ENCODE assay signal across 8 cellular contexts in the genomic region with DNA sequence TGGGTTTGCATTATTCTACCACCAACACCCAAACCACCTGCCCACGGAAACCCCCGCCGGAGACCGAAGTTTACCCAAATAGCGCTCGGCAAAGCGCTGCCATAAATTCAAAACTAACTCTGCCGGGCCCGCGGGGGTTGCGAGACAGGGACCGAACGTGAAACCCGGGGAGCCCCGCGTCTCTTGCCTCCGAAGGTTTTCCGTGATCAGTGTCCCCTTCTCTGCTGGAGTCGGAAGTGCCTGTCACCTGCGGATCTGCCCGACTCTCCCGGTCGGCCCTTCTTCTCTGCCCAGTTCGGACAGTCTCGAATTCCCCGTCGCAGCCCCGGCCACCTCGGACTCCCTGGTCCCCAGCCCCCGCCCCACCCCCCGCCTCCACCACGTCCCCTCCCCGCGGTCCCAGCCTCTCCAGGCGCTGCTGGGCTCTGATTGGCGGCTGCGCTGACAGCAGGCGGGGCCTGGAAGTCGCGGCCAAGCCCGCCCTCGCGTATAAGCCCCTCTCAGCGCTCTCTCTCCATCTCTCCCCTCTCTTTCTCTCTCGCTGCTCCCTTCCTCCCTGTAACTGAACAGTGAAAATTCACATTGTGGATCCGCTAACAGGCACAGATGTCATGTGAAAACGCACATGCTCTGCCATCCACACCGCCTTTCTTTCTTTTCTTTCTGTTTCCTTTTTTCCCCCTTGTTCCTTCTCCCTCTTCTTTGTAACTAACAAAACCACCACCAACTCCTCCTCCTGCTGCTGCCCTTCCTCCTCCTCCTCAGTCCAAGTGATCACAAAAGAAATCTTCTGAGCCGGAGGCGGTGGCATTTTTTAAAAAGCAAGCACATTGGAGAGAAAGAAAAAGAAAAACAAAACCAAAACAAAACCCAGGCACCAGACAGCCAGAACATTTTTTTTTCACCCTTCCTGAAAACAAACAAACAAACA. TPM values are rescaled to one million over a fixed set of nuclear protein-coding genes. Genes with fewer than 3 reads are reported as not detected.
DNase-seq lines count a peak whose midpoint lies in the region; ATAC-seq, FAIRE-seq and TF ChIP-seq lines count a peak whose summit lies in the region.

A gene (plus strand): TSS at position 517 of the 931 bp plus-strand sequence. CDS start 642 bp downstream, outside the sequence.

- H3K27me3 ChIP-seq in GM23338 (ENCODE audit: insufficient read depth) (peaks cover 49% of the 10 kb centered on the region), WERI-Rb-1 (ENCODE audit: insufficient read depth, low read depth, severe bottlenecking) (no peaks in the 10 kb centered on the region), endothelial cell of umbilical vein (ENCODE audit: control insufficient read depth in 2 of 2, insufficient read depth in 2 of 2, low read length in 2 of 2) (peaks cover 34 to 58% of the 10 kb centered on the region in 2 experiments), mesenchymal stem cell (ENCODE audit: control insufficient read depth in 1 of 2, insufficient read depth in 1 of 2, low read length in 2 of 2) (peaks cover 48 to 61% of the 10 kb centered on the region in 2 experiments)

- H4K20me1 ChIP-seq in GM23338 (replicated peaks; ENCODE audit: insufficient read depth), result no peaks in the 10 kb centered on the region
- no peaks in the 10 kb centered on the region for H4K20me1 ChIP-seq in endothelial cell of umbilical vein (replicated peaks; ENCODE audit: control insufficient read depth, extremely low read depth, insufficient read depth, low read length)

- H3K9ac ChIP-seq in endothelial cell of umbilical vein (replicated peaks; ENCODE audit: extremely low read depth, insufficient read depth, low read length) (no peak within 1 kb of the TSS), mesenchymal stem cell (ENCODE audit: low read length) (peak within 1 kb of the TSS; percentile 65)

- H3K27ac ChIP-seq in GM23338 (ENCODE audit: low read depth) (no peak within 1 kb of the TSS), KOPT-K1 (ENCODE audit: low read depth, low read length, poor library complexity, severe bottlenecking) (peak within 1 kb of the TSS; percentile 69), WERI-Rb-1 (peak within 1 kb of the TSS; percentile 68), endothelial cell of umbilical vein (ENCODE audit: insufficient read depth, low read depth, low read length) (no peak within 1 kb of the TSS), mesenchymal stem cell (ENCODE audit: low read length, poor library complexity, severe bottlenecking) (no peak within 1 kb of the TSS)

- no peaks in the 10 kb centered on the region; the same call in 2 of the 3 replicates for H3K36me3 Mint-ChIP-seq in GM23338 (ENCODE audit: low read depth)

- peak within 1 kb of the TSS; percentile 92 for H2AFZ ChIP-seq in GM23338
- H2AFZ ChIP-seq in endothelial cell of umbilical vein (ENCODE audit: low read depth, low read length), result peak within 1 kb of the TSS; percentile 72
- H2AFZ ChIP-seq in mesenchymal stem cell (ENCODE audit: low read depth, low read length), result peak within 1 kb of the TSS; percentile 68

- no peak within 1 kb of the TSS for H4K8ac ChIP-seq in mesenchymal stem cell (ENCODE audit: low read length)

- H3K4ac ChIP-seq in mesenchymal stem cell (ENCODE audit: low read depth in 1 of 2, low read length in 2 of 2), result no peak within 1 kb of the TSS

- no peak within 1 kb of the TSS for H3K27ac Mint-ChIP-seq in GM23338

- H3K9me1 ChIP-seq in endothelial cell of umbilical vein (replicated peaks; ENCODE audit: control insufficient read depth, extremely low read depth, insufficient read depth, low read length), result no peaks in the 10 kb centered on the region

- H2BK120ac ChIP-seq in mesenchymal stem cell (ENCODE audit: low read depth, low read length), result no peak within 1 kb of the TSS

- H3K4me1 ChIP-seq in GM23338 (ENCODE audit: insufficient read depth) (peaks cover 53% of the 10 kb centered on the region), endothelial cell of umbilical vein (ENCODE audit: control insufficient read depth, extremely low read depth, insufficient read depth, low read length) (peaks cover 9% of the 10 kb centered on the region), mesenchymal stem cell (ENCODE audit: control insufficient read depth, insufficient read depth, low read depth, low read length) (peaks cover 23% of the 10 kb centered on the region)

- POLR2A ChIA-PET in endothelial cell of umbilical vein (lab: Charles Lee), result no interaction called here

- H2BK5ac ChIP-seq in mesenchymal stem cell (ENCODE audit: low read depth, low read length, poor library complexity, severe bottlenecking), result no peak within 1 kb of the TSS

- intact Hi-C loops in endothelial cell of umbilical vein (cut with micrococcal nuclease), result no loop called here

- H4K91ac ChIP-seq in mesenchymal stem cell (ENCODE audit: low read length), result no peak within 1 kb of the TSS

- peak; percentile 69 for ATAC-seq in GM23338
- peak; percentile 75 for ATAC-seq in stimulated activated naive CD8-positive, alpha-beta T cell treated with anti-CD3 and anti-CD28 coated beads, Interleukin-15, Interleukin-2, amounts not matched to agents 100 U/mL and 50 U/mL, for 24 hours

- H2AK5ac ChIP-seq in mesenchymal stem cell (ENCODE audit: low read length, severe bottlenecking), result no peak within 1 kb of the TSS

- H3K27me3 Mint-ChIP-seq in GM23338 (ENCODE audit: insufficient read depth, low read depth, poor library complexity), result peaks cover 43% of the 10 kb centered on the region

- no peaks in the 10 kb centered on the region for H3K9me2 ChIP-seq in GM23338 (ENCODE audit: insufficient read depth)

- H2BK12ac ChIP-seq in mesenchymal stem cell (ENCODE audit: low read length in 2 of 2), result no peak within 1 kb of the TSS

- H3K79me2 ChIP-seq in GM23338 (replicated peaks; ENCODE audit: insufficient read depth), result 0 out of 2 replicates have a peak, but pooled peaks cover 4% of the 10 kb centered on the region
- no peaks in the 10 kb centered on the region for H3K79me2 ChIP-seq in endothelial cell of umbilical vein (ENCODE audit: control insufficient read depth, insufficient read depth, low read length)

- H3K36me3 ChIP-seq in GM23338 (ENCODE audit: insufficient read depth) (no peaks in the 10 kb centered on the region), KOPT-K1 (ENCODE audit: insufficient read depth, low read length) (no peaks in the 10 kb centered on the region), WERI-Rb-1 (peaks cover 6% of the 10 kb centered on the region; the same call in 1 of the 2 replicates), endothelial cell of umbilical vein (ENCODE audit: control insufficient read depth in 2 of 2, extremely low read depth in 1 of 2, insufficient read depth in 2 of 2, low read length in 2 of 2) (no peaks in the 10 kb centered on the region), mesenchymal stem cell (ENCODE audit: control insufficient read depth in 1 of 2, insufficient read depth in 2 of 2, low read depth in 1 of 2, low read length in 2 of 2) (no peaks in the 10 kb centered on the region)

- H2BK15ac ChIP-seq in mesenchymal stem cell (ENCODE audit: low read depth, poor library complexity, severe bottlenecking), result no peak within 1 kb of the TSS

- peak within 1 kb of the TSS; percentile 79 for H3K4me3 ChIP-seq in GM23338
- H3K4me3 ChIP-seq in WERI-Rb-1 (ENCODE audit: low read depth, low read length), result peak within 1 kb of the TSS; percentile 91
- peak within 1 kb of the TSS; percentile 36 to 60 (median 38) for H3K4me3 ChIP-seq in endothelial cell of umbilical vein (replicated peaks in 1 of 3; ENCODE audit: insufficient read depth in 1 of 3, low read depth in 1 of 3, low read length in 3 of 3)
- peak within 1 kb of the TSS; percentile 48 to 85 for H3K4me3 ChIP-seq in mesenchymal stem cell (ENCODE audit: insufficient read depth in 1 of 2, low read depth in 1 of 2, low read length in 2 of 2)

- no peak within 1 kb of the TSS for H3K23ac ChIP-seq in mesenchymal stem cell (ENCODE audit: low read length in 2 of 2)

- H3K4me3 Mint-ChIP-seq in GM23338, result peak within 1 kb of the TSS; percentile 99

- H3K4me1 Mint-ChIP-seq in GM23338, result peaks cover 40% of the 10 kb centered on the region

- peak; percentile 31 for FAIRE-seq in endothelial cell of umbilical vein (lab: Jason Lieb, UNC)

- TF ChIP-seq CTCF in GM23338 (conservative IDR thresholded peaks at IDR 0.05; ENCODE audit: low read depth in 2 of 2) (0 out of 4 replicates have a peak, but pooled peaks of 1 of the 2 experiments have one; percentile 1), WERI-Rb-1 (IDR thresholded peaks at IDR 0.05; ENCODE audit: low read depth, low read length) (no peak), endothelial cell of umbilical vein (IDR thresholded peaks at IDR 0.05; ENCODE audit: extremely low read depth in 1 of 2, insufficient read depth in 1 of 2, low read depth in 1 of 2, low read length in 2 of 2) (no peak)

- H3K18ac ChIP-seq in mesenchymal stem cell (ENCODE audit: low read depth in 1 of 2, low read length in 2 of 2), result no peak within 1 kb of the TSS

- no peaks in the 10 kb centered on the region for H3K9me3 Mint-ChIP-seq in GM23338

- no peaks in the 10 kb centered on the region; the same call in 1 of the 2 replicates for H3F3A ChIP-seq in GM23338 (replicated peaks; ENCODE audit: low read depth)

- DNase-seq in NCI-H2107 treated with DMSO at 0.1 percent for 48 hours (lab: John Stamatoyannopoulos, UW; ENCODE audit: unreplicated experiment), result peak; percentile 43
- DNase-seq in NCI-H2107 (lab: John Stamatoyannopoulos, UW), result no peak
- peak; percentile 93 for DNase-seq in GM23338 (ENCODE audit: low spot score)
- peak; percentile 90 for DNase-seq in WERI-Rb-1
- DNase-seq in endothelial cell of umbilical vein (ENCODE audit: low read depth, low spot score), result peak; percentile 26
- peak; percentile 36 for DNase-seq in mesenchymal stem cell
- peak; percentile 31 for DNase-seq in stimulated activated naive CD8-positive, alpha-beta T cell treated with anti-CD3 and anti-CD28 coated beads, Interleukin-15, Interleukin-2, amounts not matched to agents 100 U/mL and 50 U/mL, for 24 hours

- dilution Hi-C loops in endothelial cell of umbilical vein (cut with MboI; ENCODE audit: extremely low pct_ligation_motif_present, low sequenced_read_pairs), result no loop called here

- H3K4me2 ChIP-seq in GM23338 (peak within 1 kb of the TSS; percentile 90), endothelial cell of umbilical vein (ENCODE audit: insufficient read depth, low read length) (peak within 1 kb of the TSS; percentile 74), mesenchymal stem cell (ENCODE audit: low read length, poor library complexity, severe bottlenecking) (peak within 1 kb of the TSS; percentile 81)

- H3K9me3 ChIP-seq in KOPT-K1 (ENCODE audit: insufficient read depth, low read length, poor library complexity, severe bottlenecking) (no peaks in the 10 kb centered on the region), WERI-Rb-1 (ENCODE audit: severe bottlenecking) (no peaks in the 10 kb centered on the region), endothelial cell of umbilical vein (replicated peaks; ENCODE audit: control insufficient read depth, insufficient read depth, low read length) (no peaks in the 10 kb centered on the region), mesenchymal stem cell (ENCODE audit: control insufficient read depth, low read length) (no peaks in the 10 kb centered on the region)

- no peak within 1 kb of the TSS for H3K14ac ChIP-seq in mesenchymal stem cell (ENCODE audit: low read length in 2 of 2)

- H3K79me1 ChIP-seq in mesenchymal stem cell (replicated peaks; ENCODE audit: low read length, poor library complexity, severe bottlenecking), result no peaks in the 10 kb centered on the region

- 1% methylated on average over 42 of the region's 50 CpGs for WGBS in mesenchymal stem cell

- CTCF ChIA-PET in endothelial cell of umbilical vein (lab: Charles Lee), result no interaction called here

- TF ChIP-seq POLR2A in endothelial cell of umbilical vein (IDR thresholded peaks at IDR 0.05; ENCODE audit: low read depth, low read length), result no peak

- BruUV-seq in endothelial cell of umbilical vein (replicated peaks; lab: Mats Ljungman, UMichigan), result no TSS peak

RNA-seq across cellular contexts. Expression of the gene that starts here (rescaled TPM):
- 2.0 and 4.5 TPM in 2 replicates for total RNA-seq in GM23338 (2014; rRNA removed; shearing (Covaris generic))
- polyA plus RNA-seq in GM23338 (2016; fragmentation: Nextera tagmentation; extraction: Ambion mirVana), result 0.92 and 1.2 TPM in 2 replicates
- total RNA-seq in endothelial cell of umbilical vein, result not detected in 2 replicates
- polyA plus RNA-seq in endothelial cell of umbilical vein, result not detected in 2 replicates
- polyA plus RNA-seq in endothelial cell of umbilical vein (2011; cell fraction: cytosol; rRNA removed), result not detected in 2 replicates
- polyA plus RNA-seq in endothelial cell of umbilical vein (2011; cell fraction: nucleus; rRNA removed), result not detected in 2 replicates
- not detected in 2 replicates for polyA plus RNA-seq in endothelial cell of umbilical vein (2012)
- polyA minus RNA-seq in endothelial cell of umbilical vein, result not detected in 2 replicates
- polyA minus RNA-seq in endothelial cell of umbilical vein (2011; cell fraction: cytosol; rRNA and poly(A)+ RNA removed), result not detected
- not detected in 2 replicates for polyA minus RNA-seq in endothelial cell of umbilical vein (2011; cell fraction: nucleus; rRNA and poly(A)+ RNA removed)
- polyA plus RNA-seq in mesenchymal stem cell (2013, experiment 1 of 2), result 0.03 TPM
- polyA plus RNA-seq in mesenchymal stem cell (2013, experiment 2 of 2), result 0.04 TPM

Comparison
In these comparisons a context has a peak if more than half of its experiments do, and no peak if none do; other contexts are left out.
1. Peak in DNase-seq, H3K4me3 ChIP-seq and H3K4me2 ChIP-seq in endothelial cell of umbilical vein; RNA of the gene not detected or under 1 TPM.
2. H3K27ac ChIP-seq: peak in KOPT-K1 (single experiment) and WERI-Rb-1 (single experiment); none in GM23338 (single experiment), endothelial cell of umbilical vein (single experiment) and mesenchymal stem cell (single experiment).
3. H3K4me3 ChIP-seq: peak in every context shown above with its lines; median percentile 91 in WERI-Rb-1; 79 in GM23338; 66 in mesenchymal stem cell; 38 in endothelial cell of umbilical vein.
4. Peak in every context shown above with its lines, with median percentiles within 50 percentile points of each other: H2AFZ ChIP-seq and H3K4me2 ChIP-seq.